Comparison of ENCODE assay signal across 1 cellular context in the genomic region with DNA sequence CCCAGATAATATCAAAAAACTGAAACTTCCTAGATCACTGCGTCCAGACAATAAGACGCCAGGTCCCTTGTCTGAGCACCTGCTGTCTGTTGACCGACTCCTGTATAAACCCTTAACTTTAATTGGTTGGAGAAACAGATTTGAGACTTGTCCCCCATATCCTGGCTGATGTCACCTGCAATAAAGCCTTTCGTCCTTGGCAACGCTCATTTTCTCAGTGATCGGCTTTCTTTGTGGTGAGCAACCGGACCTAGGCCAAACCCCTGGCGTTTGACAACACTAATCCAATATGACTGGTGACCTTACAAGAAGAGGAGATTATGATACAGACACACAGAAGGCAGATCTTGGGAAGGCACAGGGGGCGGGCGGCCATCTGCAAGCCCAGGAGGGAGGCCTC.
TF ChIP-seq lines count a peak whose summit lies in the region.

No MANE protein-coding gene starts in this region.

TF ChIP-seq in IMR-90, 13 proteins besides CTCF, POLR2A, EP300 and RAD21 (continued from another document):
- TF ChIP-seq NFE2L2 (IDR thresholded peaks at IDR 0.05; ENCODE audit: low read depth, low read length) = no peak
- TF ChIP-seq FOS (IDR thresholded peaks at IDR 0.05; ENCODE audit: low read depth, low read length) = no peak
- no peak for TF ChIP-seq CEBPB (IDR thresholded peaks at IDR 0.05; ENCODE audit: low read depth, low read length)
- TF ChIP-seq RFX5 (IDR thresholded peaks at IDR 0.05; ENCODE audit: low read depth, low read length) = no peak
- TF ChIP-seq, protein P1, sequence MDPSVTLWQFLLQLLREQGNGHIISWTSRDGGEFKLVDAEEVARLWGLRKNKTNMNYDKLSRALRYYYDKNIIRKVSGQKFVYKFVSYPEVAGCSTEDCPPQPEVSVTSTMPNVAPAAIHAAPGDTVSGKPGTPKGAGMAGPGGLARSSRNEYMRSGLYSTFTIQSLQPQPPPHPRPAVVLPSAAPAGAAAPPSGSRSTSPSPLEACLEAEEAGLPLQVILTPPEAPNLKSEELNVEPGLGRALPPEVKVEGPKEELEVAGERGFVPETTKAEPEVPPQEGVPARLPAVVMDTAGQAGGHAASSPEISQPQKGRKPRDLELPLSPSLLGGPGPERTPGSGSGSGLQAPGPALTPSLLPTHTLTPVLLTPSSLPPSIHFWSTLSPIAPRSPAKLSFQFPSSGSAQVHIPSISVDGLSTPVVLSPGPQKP (IDR thresholded peaks at IDR 0.05; ENCODE audit: borderline replicate concordance, low read depth, low read length) = no peak
- TF ChIP-seq SMC3 (IDR thresholded peaks at IDR 0.05; ENCODE audit: low read depth, low read length) = no peak
- no peak for TF ChIP-seq BHLHE40 (IDR thresholded peaks at IDR 0.05; ENCODE audit: low read depth, low read length)
- TF ChIP-seq CHD1 (IDR thresholded peaks at IDR 0.05; ENCODE audit: low read depth, low read length) = no peak
- no peak for TF ChIP-seq MAZ (IDR thresholded peaks at IDR 0.05; ENCODE audit: borderline replicate concordance, low read depth, low read length)
- no peak for TF ChIP-seq MAFK (IDR thresholded peaks at IDR 0.05; ENCODE audit: low read depth, low read length)
- no peak for TF ChIP-seq RCOR1 (IDR thresholded peaks at IDR 0.05; ENCODE audit: insufficient replicate concordance, low read length)
